ENCODE assay signal across 8 cellular contexts in genomic region chr17:7548585-7549400, GRCh38. TPM values are rescaled to one million over a fixed set of nuclear protein-coding genes. Genes with fewer than 3 reads are reported as not detected.
DNase-seq lines count a peak whose midpoint lies in the region; ATAC-seq and TF ChIP-seq lines count a peak whose summit lies in the region.

TSS of gene TNFSF12 (plus strand) at chr17:7549058. CDS start at chr17:7549154, 96 bp downstream.

- H3K9me3 ChIP-seq in NT2/D1 (ENCODE audit: insufficient read depth, low read length) = no peaks in the 10 kb centered on the region
- H3K9me3 ChIP-seq in osteoblast (ENCODE audit: low read depth, low read length) = no peaks in the 10 kb centered on the region
- H3K9me3 ChIP-seq in aorta (ENCODE audit: control insufficient read depth, low read length) = no peaks in the 10 kb centered on the region

- peak within 1 kb of the TSS; percentile 51 for H3K9ac ChIP-seq in NT2/D1 (ENCODE audit: insufficient read length, low read depth)

- intact Hi-C loops in Right ventricle myocardium superior (cut with DNase I) (no loop called here), aorta (cut with DNase I) (no loop called here)

- no peaks in the 10 kb centered on the region for H3K27me3 ChIP-seq in NT2/D1 (ENCODE audit: insufficient read depth, insufficient read length)
- peaks cover 4% of the 10 kb centered on the region for H3K27me3 ChIP-seq in osteoblast (ENCODE audit: insufficient read depth, low read length)
- H3K27me3 ChIP-seq in aorta (ENCODE audit: control insufficient read depth in 1 of 2, insufficient read depth in 2 of 2, low read length in 1 of 2) = no peaks in the 10 kb centered on the region

- H3K4me1 ChIP-seq in NT2/D1 (ENCODE audit: insufficient read depth, insufficient read length) = no peaks in the 10 kb centered on the region
- H3K4me1 ChIP-seq in osteoblast (ENCODE audit: insufficient read depth, low read length) = peaks cover 10% of the 10 kb centered on the region
- H3K4me1 ChIP-seq in aorta (ENCODE audit: control insufficient read depth in 1 of 2, insufficient read depth in 2 of 2, low read length in 2 of 2) = no peaks in the 10 kb centered on the region

- no peak for TF ChIP-seq CTCF in osteoblast (IDR thresholded peaks at IDR 0.05; ENCODE audit: extremely low read depth, low read depth, low read length)

- peak within 1 kb of the TSS; percentile 41 for H3K4me3 ChIP-seq in NT2/D1 (ENCODE audit: insufficient read length, low read depth)
- peak within 1 kb of the TSS; percentile 80 for H3K4me3 ChIP-seq in osteoblast (ENCODE audit: insufficient read depth, low read length)
- H3K4me3 ChIP-seq in aorta (ENCODE audit: low read length in 2 of 2) = peak within 1 kb of the TSS; percentile 70 to 71

- peak; percentile 90 for ATAC-seq in Right ventricle myocardium superior (ENCODE audit: poor library complexity)
- peak; percentile 86 for ATAC-seq in aorta (ENCODE audit: low FRiP score)

- H3K4me2 ChIP-seq in osteoblast (ENCODE audit: insufficient read depth, low read length) = peak within 1 kb of the TSS; percentile 88

- H3K79me2 ChIP-seq in osteoblast (ENCODE audit: insufficient read depth, low read length) = no peaks in the 10 kb centered on the region

- peak within 1 kb of the TSS; percentile 78 for H2AFZ ChIP-seq in osteoblast (ENCODE audit: low read length)

- DNase-seq in ELF-1 (ENCODE audit: low read depth, low spot score) = peak; percentile 55
- DNase-seq in NT2/D1 (ENCODE audit: low read depth, low spot score) = no peak
- DNase-seq in activated naive CD4-positive, alpha-beta T cell treated with anti-CD3 and anti-CD28 coated beads, Interleukin-2, amount 50 U/mL, for 16 hours = peak; percentile 49
- DNase-seq in Right ventricle myocardium superior = peak; percentile 85
- DNase-seq in osteoblast (ENCODE audit: insufficient read length, low spot score, missing footprints) = peak; percentile 92
- DNase-seq in aorta = peak; percentile 82 to 91
- DNase-seq in KG1 (lab: John Stamatoyannopoulos, UW) = no peak
- DNase-seq in NCI-H524 treated with DMSO at 0.1 percent for 48 hours (lab: John Stamatoyannopoulos, UW) = no peak

- H4K20me1 ChIP-seq in osteoblast (ENCODE audit: insufficient read depth, low read length) = no peaks in the 10 kb centered on the region

- H3K36me3 ChIP-seq in NT2/D1 (ENCODE audit: insufficient read depth, insufficient read length, low read length) = no peaks in the 10 kb centered on the region
- no peaks in the 10 kb centered on the region for H3K36me3 ChIP-seq in osteoblast (ENCODE audit: insufficient read depth, low read length)
- no peaks in the 10 kb centered on the region for H3K36me3 ChIP-seq in aorta (ENCODE audit: control insufficient read depth in 1 of 2, insufficient read depth in 2 of 2, low read length in 1 of 2)

- whole genome bisulfite sequencing in aorta, 2 donors = 1 to 2% methylated on average over 45 to 65 of the region's 65 CpGs

- H3K27ac ChIP-seq in osteoblast (ENCODE audit: low read depth, low read length) (peak within 1 kb of the TSS; percentile 33), aorta (ENCODE audit: low read depth in 1 of 2, low read length in 2 of 2) (peak within 1 kb of the TSS; percentile 58 to 69)

RNA-seq across cellular contexts. Expression of gene TNFSF12, which starts in this region (rescaled TPM):
- total RNA-seq in Right ventricle myocardium superior = 34.6 TPM
- total RNA-seq in osteoblast = 11.2 and 12.7 TPM in 2 replicates
- 10 to 100 TPM; 61.4 to 84.5 TPM for total RNA-seq in aorta
- 100 to 1,000 TPM; 135 to 148 TPM for polyA plus RNA-seq in aorta

Comparison
In these comparisons a context has a peak if more than half of its experiments do, and no peak if none do; other contexts are left out.
1. DNase-seq: peak in ELF-1 (single experiment), activated naive CD4-positive, alpha-beta T cell treated with anti-CD3 and anti-CD28 coated beads, Interleukin-2, amount 50 U/mL, for 16 hours (single experiment), Right ventricle myocardium superior (single experiment), osteoblast (single experiment) and aorta (2 of 2); none in NT2/D1 (single experiment), KG1 (single experiment) and NCI-H524 treated with DMSO at 0.1 percent for 48 hours (single experiment).
2. Peak in every context shown above with its lines, with median percentiles within 50 percentile points of each other: H3K4me3 ChIP-seq.